In genomic region chr12:93086288-93086727, GRCh38 we compare ENCODE assay signal across 1 cellular context.
TF ChIP-seq lines count a peak whose summit lies in the region.

No MANE protein-coding gene starts in this region.

TF ChIP-seq in HepG2, 621 proteins besides CTCF, POLR2A, EP300 and RAD21 (continued from another document):
- TF ChIP-seq ZNF564 (CRISPR knock-in tag; IDR thresholded peaks at IDR 0.05) = peak; percentile 99
